Comparison of ENCODE assay signal across 8 cellular contexts in the genomic region with DNA sequence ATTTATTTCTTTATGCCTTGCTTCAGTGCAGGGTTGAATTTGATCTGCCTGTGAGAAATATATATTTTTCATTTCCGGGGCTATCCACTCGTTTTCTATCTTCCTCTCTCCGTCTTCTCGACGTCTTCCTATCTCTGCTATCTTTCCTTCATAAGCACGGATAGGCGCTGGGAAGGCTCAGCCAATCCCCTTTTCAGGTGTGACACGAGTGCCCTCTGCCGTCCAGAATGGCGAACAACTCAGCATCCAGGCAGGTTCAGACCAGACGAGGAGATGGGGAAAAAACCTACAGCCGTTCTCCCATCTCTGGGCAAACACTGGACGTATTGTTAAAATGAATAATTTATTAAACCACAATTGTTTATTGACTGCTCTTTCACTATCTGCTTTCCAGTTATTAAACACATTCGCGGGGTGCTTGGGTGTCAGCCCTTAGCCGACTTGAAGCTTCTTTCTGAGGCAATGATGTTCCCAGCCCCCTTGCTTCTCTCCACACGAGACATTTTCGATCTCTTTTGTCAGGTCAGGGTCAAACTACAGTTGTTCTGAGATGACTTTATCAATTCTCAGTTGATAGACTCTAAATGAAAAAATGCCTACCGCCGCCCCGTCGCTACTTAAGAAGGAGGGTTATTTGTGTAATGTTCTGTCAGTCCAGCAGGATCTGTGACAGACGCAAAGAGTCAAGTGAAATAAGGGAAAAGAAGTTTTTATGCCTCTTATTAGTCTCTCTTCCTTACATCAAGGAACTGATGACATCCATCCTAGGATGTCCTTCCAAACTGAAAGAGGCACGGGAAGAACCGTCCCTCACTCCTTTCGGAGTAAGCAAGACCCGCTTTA.
DNase-seq lines count a peak whose midpoint lies in the region; ATAC-seq, FAIRE-seq and TF ChIP-seq lines count a peak whose summit lies in the region.

No MANE protein-coding gene starts in this region.

- no peak overlapping the region for H3K27ac ChIP-seq in heart right ventricle

- TF ChIP-seq CTCF in GM12872 (IDR thresholded peaks at IDR 0.05; ENCODE audit: insufficient read depth, low read depth, low read length) (peak; percentile 46; the same call in 1 of the 3 replicates), heart right ventricle (IDR thresholded peaks at IDR 0.05) (peak; percentile 52 to 85 (median 78))

- peak; percentile 86 for DNase-seq in NCI-H69 (lab: John Stamatoyannopoulos, UW)
- DNase-seq in activated naive CD8-positive, alpha-beta T cell treated with anti-CD3 and anti-CD28 coated beads, Interleukin-2, amount 50 U/mL, for 16 hours (ENCODE audit: low read depth, low spot score), result peak; percentile 2
- DNase-seq in heart right ventricle, result peak; percentile 60 to 76
- DNase-seq in putamen (ENCODE audit: low spot score), result peak; percentile 87

- H3K36me3 ChIP-seq in heart right ventricle, result no peaks in the 10 kb centered on the region

- peak; percentile 81 for ATAC-seq in HG03196 (IDR thresholded peaks at IDR 0.05; ENCODE audit: unreplicated experiment)
- ATAC-seq in heart right ventricle, result peak; percentile 42 to 95 (median 82)
- ATAC-seq in GM21360 (IDR thresholded peaks at IDR 0.05; ENCODE audit: unreplicated experiment), result no peak

- intact Hi-C loops in heart right ventricle (cut with DNase I), result loop anchor here in 4 of 10 donors (2.0 to 10.0 kb wide), 6 partner anchors 47 to 885 kb away; no protein-coding TSS in a partner anchor

- H3K4me1 ChIP-seq in heart right ventricle, result peaks cover 0 to 11% (median 0%) of the 10 kb centered on the region in 9 donors

- WGBS in heart right ventricle, 2 donors, result 33% methylated on average over 27 of the region's 27 CpGs

- peak; percentile 96 for FAIRE-seq in A204.1 (lab: Jason Lieb, UNC)

- H3K4me3 ChIP-seq in heart right ventricle, result peak overlapping the region in 2 of 10 donors; percentile 11 to 17

- H3K9me3 ChIP-seq in heart right ventricle, result no peaks in the 10 kb centered on the region

- H3K27me3 ChIP-seq in heart right ventricle, result no peaks in the 10 kb centered on the region

Comparison
In these comparisons a context has a peak if more than half of its experiments do, and no peak if none do; other contexts are left out.
1. DNase-seq: peak in every context shown above with its lines; median percentile 87 in putamen; 86 in NCI-H69; 68 in heart right ventricle; 2 in activated naive CD8-positive, alpha-beta T cell treated with anti-CD3 and anti-CD28 coated beads, Interleukin-2, amount 50 U/mL, for 16 hours.